Comparison of ENCODE assay signal across 8 cellular contexts in genomic region chr9:127567898-127568617, GRCh38. TPM values are rescaled to one million over a fixed set of nuclear protein-coding genes. Genes with fewer than 3 reads are reported as not detected.
DNase-seq lines count a peak whose midpoint lies in the region; ATAC-seq, FAIRE-seq and TF ChIP-seq lines count a peak whose summit lies in the region.

No MANE protein-coding gene starts in this region.

- no peaks in the 10 kb centered on the region for H3K36me3 Mint-ChIP-seq in stimulated activated naive CD8-positive, alpha-beta T cell treated with anti-CD3 and anti-CD28 coated beads, Interleukin-15, Interleukin-2, amounts not matched to agents 100 ng/mL and 50 ng/mL, for 24 hours (ENCODE audit: low read depth)

- peaks cover 12% of the 10 kb centered on the region for H4K20me1 ChIP-seq in keratinocyte (ENCODE audit: control insufficient read depth, extremely low read depth, insufficient read depth, low read length)

- intact Hi-C loops in ascending aorta (cut with DNase I) = loop anchor here (2.0 kb wide), 1 partner anchor 17 kb away; no protein-coding TSS in a partner anchor

- H3K4me2 ChIP-seq in keratinocyte (ENCODE audit: control insufficient read depth, extremely low read depth, insufficient read depth, low read depth, low read length) = peak overlapping the region; percentile 83

- ATAC-seq in HG03095 (IDR thresholded peaks at IDR 0.05; ENCODE audit: unreplicated experiment) = no peak
- ATAC-seq in HG03159 (IDR thresholded peaks at IDR 0.05; ENCODE audit: unreplicated experiment) = no peak

- no peaks in the 10 kb centered on the region for H3K27me3 Mint-ChIP-seq in stimulated activated naive CD8-positive, alpha-beta T cell treated with anti-CD3 and anti-CD28 coated beads, Interleukin-15, Interleukin-2, amounts not matched to agents 100 ng/mL and 50 ng/mL, for 24 hours

- H3K79me2 ChIP-seq in keratinocyte (ENCODE audit: control insufficient read depth, insufficient read depth, low read length) = peaks cover 58% of the 10 kb centered on the region

- H3K27ac Mint-ChIP-seq in stimulated activated naive CD8-positive, alpha-beta T cell treated with anti-CD3 and anti-CD28 coated beads, Interleukin-15, Interleukin-2, amounts not matched to agents 100 ng/mL and 50 ng/mL, for 24 hours = no peak overlapping the region

- peaks cover 22% of the 10 kb centered on the region for H3K4me1 Mint-ChIP-seq in stimulated activated naive CD8-positive, alpha-beta T cell treated with anti-CD3 and anti-CD28 coated beads, Interleukin-15, Interleukin-2, amounts not matched to agents 100 ng/mL and 50 ng/mL, for 24 hours (ENCODE audit: low read depth)

- H3K4me1 ChIP-seq in BE2C = no peaks in the 10 kb centered on the region; the same call in none of the 2 replicates
- H3K4me1 ChIP-seq in HUES48 (ENCODE audit: control insufficient read depth, insufficient read depth, low read length) = peaks cover 17% of the 10 kb centered on the region
- peaks cover 21 to 45% of the 10 kb centered on the region in 2 donors for H3K4me1 ChIP-seq in ascending aorta
- peaks cover 45% of the 10 kb centered on the region for H3K4me1 ChIP-seq in keratinocyte (ENCODE audit: control insufficient read depth, extremely low read depth, insufficient read depth, low read length)

- H3K9ac ChIP-seq in HUES48 (ENCODE audit: low read depth, low read length) (peak overlapping the region; percentile 42), keratinocyte (ENCODE audit: control insufficient read depth, extremely low read depth, insufficient read depth, low read length) (peak overlapping the region; percentile 95)

- no peaks in the 10 kb centered on the region for H3K9me1 ChIP-seq in keratinocyte (ENCODE audit: control insufficient read depth, extremely low read depth, insufficient read depth, low read length)

- dilution Hi-C loops in keratinocyte (cut with MboI; ENCODE audit: extremely low pct_ligation_motif_present, low sequenced_read_pairs) = no loop called here

- H3K36me3 ChIP-seq in BE2C (no peaks in the 10 kb centered on the region), HUES48 (ENCODE audit: control insufficient read depth, insufficient read depth, low read length) (no peaks in the 10 kb centered on the region), ascending aorta (no peaks in the 10 kb centered on the region), keratinocyte (ENCODE audit: control insufficient read depth in 2 of 2, extremely low read depth in 1 of 2, insufficient read depth in 2 of 2, low read length in 2 of 2) (peaks cover 6 to 28% of the 10 kb centered on the region in 2 experiments)

- H3K9me3 Mint-ChIP-seq in stimulated activated naive CD8-positive, alpha-beta T cell treated with anti-CD3 and anti-CD28 coated beads, Interleukin-15, Interleukin-2, amounts not matched to agents 100 ng/mL and 50 ng/mL, for 24 hours = no peaks in the 10 kb centered on the region

- H3K4me3 Mint-ChIP-seq in stimulated activated naive CD8-positive, alpha-beta T cell treated with anti-CD3 and anti-CD28 coated beads, Interleukin-15, Interleukin-2, amounts not matched to agents 100 ng/mL and 50 ng/mL, for 24 hours = peak overlapping the region; percentile 65

- H3K27ac ChIP-seq in HUES48 (ENCODE audit: low read depth, low read length) (no peak overlapping the region), ascending aorta (peak overlapping the region; percentile 85 to 96), keratinocyte (ENCODE audit: control insufficient read depth, insufficient read depth, low read length) (peak overlapping the region; percentile 90)

- FAIRE-seq in keratinocyte (lab: Jason Lieb, UNC) = no peak

- H3K9me3 ChIP-seq in BE2C (no peaks in the 10 kb centered on the region; the same call in 1 of the 2 replicates), HUES48 (ENCODE audit: control insufficient read depth, insufficient read depth, low read length) (no peaks in the 10 kb centered on the region), ascending aorta (no peaks in the 10 kb centered on the region), keratinocyte (ENCODE audit: control insufficient read depth, low read depth, low read length) (no peaks in the 10 kb centered on the region)

- DNase-seq in BE2C (no peak), ascending aorta (ENCODE audit: low spot score in 2 of 2) (peak in 1 of 2 donors; percentile 68), keratinocyte (ENCODE audit: low read depth, low spot score) (no peak), SKM-1 treated with dmso at 0.1 percent for 144 hours (lab: John Stamatoyannopoulos, UW; ENCODE audit: unreplicated experiment) (no peak)

- TF ChIP-seq CTCF in BE2C (IDR thresholded peaks at IDR 0.05; ENCODE audit: low read depth, low read length) (no peak), ascending aorta (IDR thresholded peaks at IDR 0.05) (no peak), keratinocyte (optimal IDR thresholded peaks at IDR 0.05 in 1 of 3, IDR thresholded peaks at IDR 0.05 in 1 of 3, conservative IDR thresholded peaks at IDR 0.05 in 1 of 3; ENCODE audit: extremely low read depth in 1 of 3, insufficient read depth in 2 of 3, low read length in 3 of 3) (no peak)

- peaks cover 6% of the 10 kb centered on the region; the same call in 1 of the 2 replicates for H3K27me3 ChIP-seq in BE2C
- H3K27me3 ChIP-seq in HUES48 (ENCODE audit: control insufficient read depth, insufficient read depth, low read length) = peaks cover 8% of the 10 kb centered on the region
- H3K27me3 ChIP-seq in ascending aorta = no peaks in the 10 kb centered on the region
- no peaks in the 10 kb centered on the region for H3K27me3 ChIP-seq in keratinocyte (ENCODE audit: control insufficient read depth, extremely low read depth, insufficient read depth, low read length)

- H3K4me3 ChIP-seq in BE2C (ENCODE audit: low read depth, low read length) (peak overlapping the region; percentile 66), HUES48 (ENCODE audit: low read depth, low read length) (peak overlapping the region; percentile 77), ascending aorta (peak overlapping the region; percentile 97 to 99), keratinocyte (ENCODE audit: control insufficient read depth in 2 of 3, extremely low read depth in 1 of 3, insufficient read depth in 2 of 3, low read depth in 1 of 3, low read length in 3 of 3) (peak overlapping the region; percentile 94 to 99 (median 98))

- no peak overlapping the region for H2AFZ ChIP-seq in keratinocyte (ENCODE audit: control insufficient read depth, low read length)

RNA-seq across cellular contexts. Expression of gene STXBP1, which starts 44.0 kb away (rescaled TPM):
- 118 TPM for polyA plus RNA-seq in BE2C (2012; ENCODE audit: insufficient read depth, insufficient read length, low read depth)
- 29.3 TPM for total RNA-seq in ascending aorta
- polyA plus RNA-seq in keratinocyte = 7.8 to 22.2 TPM (median 17.1 TPM) in 3 replicates
- 19.1 TPM for polyA plus RNA-seq in keratinocyte (2011; ENCODE audit: low read depth)
- polyA plus RNA-seq in keratinocyte (2011; cell fraction: cytosol; rRNA removed) = 26.8 and 30.2 TPM in 2 replicates
- polyA plus RNA-seq in keratinocyte (2011; cell fraction: nucleus; rRNA removed) = 37.0 and 43.4 TPM in 2 replicates
- polyA plus RNA-seq in keratinocyte (2012; ENCODE audit: low replicate concordance) = 22.7 and 30.0 TPM in 2 replicates
- polyA minus RNA-seq in keratinocyte = 18.2 to 43.8 TPM (median 24.5 TPM) in 3 replicates
- 21.1 TPM for polyA minus RNA-seq in keratinocyte (2011; cell fraction: cytosol; rRNA and poly(A)+ RNA removed)
- 16.2 and 26.9 TPM in 2 replicates for polyA minus RNA-seq in keratinocyte (2011; cell fraction: nucleus; rRNA and poly(A)+ RNA removed)
